12 cellular contexts compared by ENCODE assay signal in genomic region chr11:71139516-71140205, GRCh38.
DNase-seq lines count a peak whose midpoint lies in the region; ATAC-seq lines count a peak whose summit lies in the region.
"Had no signal": no experiment of that assay in that cellular context is flagged by ENCODE, and none has a peak within 500 bp of the region (broad histone marks: within the 10 kb centered on the region; RNA-seq: fewer than 3 reads in every experiment).

No MANE protein-coding gene starts in this region.

- peak overlapping the region in 2 of 11 experiments; percentile 11 to 44; a peak in 3 of 22 replicates for H3K9ac ChIP-seq in BLaER1 treated with 17β-estradiol and CSF1 and Interleukin-3, amounts not matched to agents 10 nM and 100 nM

- H3K27ac Mint-ChIP-seq in immature natural killer cell: no peak overlapping the region
- H3K27ac Mint-ChIP-seq: naive B cell had no signal

- H3K4me2 ChIP-seq in BLaER1 treated with 17β-estradiol and CSF1 and Interleukin-3, amounts not matched to agents 10 nM and 100 nM: peak overlapping the region; percentile 9 to 87 (median 71); a peak in 17 of 22 replicates

- no peaks in the 10 kb centered on the region for H3K36me3 Mint-ChIP-seq in immature natural killer cell
- H3K36me3 Mint-ChIP-seq: CD14-positive monocyte, naive B cell had no signal

- H3K4me1 Mint-ChIP-seq in immature natural killer cell: no peaks in the 10 kb centered on the region
- H3K4me1 Mint-ChIP-seq: CD14-positive monocyte, naive B cell had no signal

- no peak overlapping the region for H3K4me3 Mint-ChIP-seq in immature natural killer cell
- H3K4me3 Mint-ChIP-seq: CD14-positive monocyte, naive B cell had no signal

- peaks cover 0 to 43% (median 29%) of the 10 kb centered on the region in 10 experiments; a peak in 16 of 20 replicates for H3K4me1 ChIP-seq in BLaER1 treated with 17β-estradiol and CSF1 and Interleukin-3, amounts not matched to agents 10 nM and 100 nM
- H3K4me1 ChIP-seq: foreskin keratinocyte had no signal

- DNase-seq in NCI-H345 treated with DMSO at 0.1 percent for 48 hours (lab: John Stamatoyannopoulos, UW; ENCODE audit: unreplicated experiment) (peak; percentile 72), glomerular visceral epithelial cell (ENCODE audit: extremely low spot score) (peak; percentile 6), pons (ENCODE audit: low spot score) (peak; percentile 96), immature natural killer cell (no peak)
- DNase-seq: activated CD4-positive, alpha-beta T cell treated with anti-CD3 and anti-CD28 coated beads for 4 hours; foreskin keratinocyte; naive B cell had no signal

- no peaks in the 10 kb centered on the region for H3K36me3 ChIP-seq in BLaER1 treated with 17β-estradiol and CSF1 and Interleukin-3, amounts not matched to agents 10 nM and 100 nM

- no peaks in the 10 kb centered on the region for H3K9me3 Mint-ChIP-seq in immature natural killer cell

- H3K27me3 Mint-ChIP-seq in immature natural killer cell (ENCODE audit: low read depth in 3 of 3): peaks cover 0 to 2% (median 2%) of the 10 kb centered on the region in 3 donors

- no peak overlapping the region for H3K27ac ChIP-seq in BLaER1 treated with 17β-estradiol and CSF1 and Interleukin-3, amounts not matched to agents 10 nM and 100 nM
- H3K27ac ChIP-seq: foreskin keratinocyte had no signal

- ATAC-seq in HG03432 (IDR thresholded peaks at IDR 0.05; ENCODE audit: unreplicated experiment) (no peak), GM21390 (IDR thresholded peaks at IDR 0.05; ENCODE audit: unreplicated experiment) (no peak), GM21619 (IDR thresholded peaks at IDR 0.05; ENCODE audit: unreplicated experiment) (no peak)
- ATAC-seq: foreskin keratinocyte had no signal

- H3K9me3 ChIP-seq in BLaER1 treated with 17β-estradiol and CSF1 and Interleukin-3, amounts not matched to agents 10 nM and 100 nM (replicated peaks in 1 of 11): no peaks in the 10 kb centered on the region

- no peaks in the 10 kb centered on the region for H4K20me1 ChIP-seq in BLaER1 treated with 17β-estradiol and CSF1 and Interleukin-3, amounts not matched to agents 10 nM and 100 nM

- peaks cover 0 to 10% (median 0%) of the 10 kb centered on the region in 11 experiments; a peak in 1 of 22 replicates for H3K27me3 ChIP-seq in BLaER1 treated with 17β-estradiol and CSF1 and Interleukin-3, amounts not matched to agents 10 nM and 100 nM
- H3K27me3 ChIP-seq: foreskin keratinocyte had no signal

- no peak overlapping the region for H3K4me3 ChIP-seq in BLaER1 treated with 17β-estradiol and CSF1 and Interleukin-3, amounts not matched to agents 10 nM and 100 nM

Comparison
In these comparisons a context has a peak if more than half of its experiments do, and no peak if none do; other contexts are left out.
1. DNase-seq: peak in NCI-H345 treated with DMSO at 0.1 percent for 48 hours (single experiment), glomerular visceral epithelial cell (single experiment) and pons (single experiment); none in immature natural killer cell (0 of 3).